In the genomic region with DNA sequence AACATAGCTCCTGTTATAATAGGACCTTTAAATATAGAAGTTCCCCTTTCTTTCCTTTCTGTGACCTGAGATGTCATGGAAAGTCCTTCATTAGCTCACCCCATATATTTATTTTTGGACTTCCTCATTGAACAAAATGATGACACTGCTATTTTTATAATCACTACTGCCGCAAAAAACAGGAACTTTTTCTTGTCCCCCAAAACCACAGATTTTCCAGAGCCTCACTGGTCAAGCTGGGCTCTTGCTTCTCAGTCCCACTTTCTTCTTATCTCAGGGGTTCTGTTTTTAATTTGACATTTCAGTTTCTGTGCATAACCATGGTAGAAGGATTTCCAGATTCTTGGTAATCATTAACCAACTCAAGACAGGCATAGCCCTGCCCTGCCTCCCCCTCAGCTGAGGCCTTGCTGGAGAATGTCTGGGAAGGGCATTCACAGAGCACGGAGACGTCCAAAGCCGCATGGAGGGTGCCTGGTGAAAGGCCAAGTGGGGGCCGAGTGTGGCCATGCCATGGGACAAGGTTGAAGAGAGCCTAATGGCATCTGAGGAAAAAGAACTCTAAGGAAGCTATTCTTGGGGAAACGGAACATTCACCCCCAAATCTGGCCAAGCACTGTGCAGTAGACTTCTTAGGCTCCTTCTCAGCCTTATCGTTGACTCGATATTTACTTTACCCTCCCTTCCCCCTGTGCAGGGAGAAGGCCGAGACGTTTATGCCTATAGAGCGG, we compare ENCODE assay signal across 8 cellular contexts.
DNase-seq lines count a peak whose midpoint lies in the region; ATAC-seq, FAIRE-seq and TF ChIP-seq lines count a peak whose summit lies in the region.

No MANE protein-coding gene starts in this region.

- no peak for TF ChIP-seq EP300 in SK-N-SH (IDR thresholded peaks at IDR 0.05; ENCODE audit: borderline replicate concordance in 1 of 2, low read depth in 1 of 2, low read length in 1 of 2)

- H3K4me1 Mint-ChIP-seq in memory B cell = peaks cover 13% of the 10 kb centered on the region

- no peaks in the 10 kb centered on the region for H3K79me2 ChIP-seq in SK-N-SH (ENCODE audit: insufficient read depth)

- no peaks in the 10 kb centered on the region for H3K9me2 ChIP-seq in SK-N-SH

- CTCF ChIA-PET in SK-N-SH (lab: Yijun Ruan, JAX) = interaction anchor here (0.7 kb wide), 1 partner anchor 79 kb away, joined by 3 read pairs; no protein-coding TSS in a partner anchor

- no peak for TF ChIP-seq POLR2A in NB4 (IDR thresholded peaks at IDR 0.05; ENCODE audit: extremely low read depth, insufficient read length)

- no peak for TF ChIP-seq RAD21 in SK-N-SH (IDR thresholded peaks at IDR 0.05; ENCODE audit: low read length)

- H4K20me1 ChIP-seq in SK-N-SH (ENCODE audit: insufficient read depth) = no peaks in the 10 kb centered on the region

- H3K27ac Mint-ChIP-seq in memory B cell = no peak overlapping the region

- no peak for TF ChIP-seq CTCF in NB4 (IDR thresholded peaks at IDR 0.05; ENCODE audit: low read depth, low read length)
- no peak for TF ChIP-seq CTCF in SK-N-SH (IDR thresholded peaks at IDR 0.05)

- H3F3A ChIP-seq in SK-N-SH (replicated peaks; ENCODE audit: insufficient read depth) = no peaks in the 10 kb centered on the region

- peak; percentile 95 for FAIRE-seq in GM18507 (lab: Jason Lieb, UNC)

- H3K27ac ChIP-seq in SK-N-SH (ENCODE audit: low read depth in 2 of 2, low read length in 1 of 2) = no peak overlapping the region

- peak overlapping the region; percentile 19 for H3K4me3 Mint-ChIP-seq in memory B cell

- POLR2A ChIA-PET in SK-N-SH (lab: Yijun Ruan, JAX) = no interaction called here

- no peaks in the 10 kb centered on the region for H3K27me3 Mint-ChIP-seq in memory B cell

- peak; percentile 45 for DNase-seq in GM18507 (ENCODE audit: extremely low spot score, insufficient read length, low read depth)
- DNase-seq in NB4 (ENCODE audit: low read depth) = peak; percentile 83
- no peak for DNase-seq in memory B cell (ENCODE audit: low spot score in 2 of 2)
- DNase-seq in SK-N-SH = no peak
- DNase-seq in activated effector memory CD4-positive, alpha-beta T cell treated with anti-CD3 and anti-CD28 coated beads, Interleukin-2, amount 50 U/mL, for 16 hours = no peak
- no peak for DNase-seq in DMS 273 (lab: John Stamatoyannopoulos, UW; ENCODE audit: unreplicated experiment)

- no peak overlapping the region for H3K4me2 ChIP-seq in SK-N-SH

- 69% methylated on average over 11 of the region's 11 CpGs for WGBS in SK-N-SH (ENCODE audit: low lambda C conversion rate)

- H3K36me3 Mint-ChIP-seq in memory B cell = no peaks in the 10 kb centered on the region

- no peaks in the 10 kb centered on the region for H3K4me1 ChIP-seq in SK-N-SH (ENCODE audit: control insufficient read depth in 1 of 2, insufficient read depth in 2 of 2, low read depth in 1 of 2, low read length in 1 of 2)

- H3K9me3 Mint-ChIP-seq in memory B cell = peaks cover 4% of the 10 kb centered on the region

- ATAC-seq in HG02759 (IDR thresholded peaks at IDR 0.05; ENCODE audit: unreplicated experiment) = peak; percentile 78
- peak; percentile 59 for ATAC-seq in memory B cell (ENCODE audit: low read depth)
- no peak for ATAC-seq in HG03280 (IDR thresholded peaks at IDR 0.05; ENCODE audit: unreplicated experiment)

- no peak overlapping the region for H2AFZ ChIP-seq in SK-N-SH (ENCODE audit: low read depth)

- H3K4me3 ChIP-seq in NB4 (ENCODE audit: low read depth, low read length) (no peak overlapping the region), SK-N-SH (ENCODE audit: low read depth in 2 of 2, low read length in 1 of 2) (no peak overlapping the region)

- H3K9me3 ChIP-seq in SK-N-SH = no peaks in the 10 kb centered on the region

- H3K36me3 ChIP-seq in SK-N-SH (replicated peaks in 1 of 2; ENCODE audit: control insufficient read depth in 1 of 2, insufficient read depth in 2 of 2, low read length in 1 of 2) = no peaks in the 10 kb centered on the region

- H3K27me3 ChIP-seq in SK-N-SH (ENCODE audit: insufficient read depth) = no peaks in the 10 kb centered on the region

- no peak overlapping the region for H3K9ac ChIP-seq in SK-N-SH

TF ChIP-seq in SK-N-SH, 30 proteins besides CTCF, POLR2A, EP300 and RAD21:
- TF ChIP-seq EZH2phosphoT487 (IDR thresholded peaks at IDR 0.05; ENCODE audit: borderline replicate concordance, low read depth) (no peak), CHD2 (IDR thresholded peaks at IDR 0.05; ENCODE audit: low read length, partially characterized antibody) (no peak), TCF12 (IDR thresholded peaks at IDR 0.05) (no peak)
- TF ChIP-seq, protein P1, sequence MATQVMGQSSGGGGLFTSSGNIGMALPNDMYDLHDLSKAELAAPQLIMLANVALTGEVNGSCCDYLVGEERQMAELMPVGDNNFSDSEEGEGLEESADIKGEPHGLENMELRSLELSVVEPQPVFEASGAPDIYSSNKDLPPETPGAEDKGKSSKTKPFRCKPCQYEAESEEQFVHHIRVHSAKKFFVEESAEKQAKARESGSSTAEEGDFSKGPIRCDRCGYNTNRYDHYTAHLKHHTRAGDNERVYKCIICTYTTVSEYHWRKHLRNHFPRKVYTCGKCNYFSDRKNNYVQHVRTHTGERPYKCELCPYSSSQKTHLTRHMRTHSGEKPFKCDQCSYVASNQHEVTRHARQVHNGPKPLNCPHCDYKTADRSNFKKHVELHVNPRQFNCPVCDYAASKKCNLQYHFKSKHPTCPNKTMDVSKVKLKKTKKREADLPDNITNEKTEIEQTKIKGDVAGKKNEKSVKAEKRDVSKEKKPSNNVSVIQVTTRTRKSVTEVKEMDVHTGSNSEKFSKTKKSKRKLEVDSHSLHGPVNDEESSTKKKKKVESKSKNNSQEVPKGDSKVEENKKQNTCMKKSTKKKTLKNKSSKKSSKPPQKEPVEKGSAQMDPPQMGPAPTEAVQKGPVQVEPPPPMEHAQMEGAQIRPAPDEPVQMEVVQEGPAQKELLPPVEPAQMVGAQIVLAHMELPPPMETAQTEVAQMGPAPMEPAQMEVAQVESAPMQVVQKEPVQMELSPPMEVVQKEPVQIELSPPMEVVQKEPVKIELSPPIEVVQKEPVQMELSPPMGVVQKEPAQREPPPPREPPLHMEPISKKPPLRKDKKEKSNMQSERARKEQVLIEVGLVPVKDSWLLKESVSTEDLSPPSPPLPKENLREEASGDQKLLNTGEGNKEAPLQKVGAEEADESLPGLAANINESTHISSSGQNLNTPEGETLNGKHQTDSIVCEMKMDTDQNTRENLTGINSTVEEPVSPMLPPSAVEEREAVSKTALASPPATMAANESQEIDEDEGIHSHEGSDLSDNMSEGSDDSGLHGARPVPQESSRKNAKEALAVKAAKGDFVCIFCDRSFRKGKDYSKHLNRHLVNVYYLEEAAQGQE (IDR thresholded peaks at IDR 0.05; ENCODE audit: low read depth, low read length) = no peak

Comparison
In these comparisons a context has a peak if more than half of its experiments do, and no peak if none do; other contexts are left out.
1. DNase-seq: peak in GM18507 (single experiment) and NB4 (single experiment); none in memory B cell (0 of 2), SK-N-SH (single experiment), activated effector memory CD4-positive, alpha-beta T cell treated with anti-CD3 and anti-CD28 coated beads, Interleukin-2, amount 50 U/mL, for 16 hours (single experiment) and DMS 273 (single experiment).